ENCODE assay signal across 28 cellular contexts in genomic region chr10:131682271-131682962, GRCh38.
"Had no signal": no experiment of that assay in that cellular context is flagged by ENCODE, and none has a peak within 500 bp of the region (broad histone marks: within the 10 kb centered on the region; RNA-seq: fewer than 3 reads in every experiment).

No MANE protein-coding gene starts in this region.

- FAIRE-seq: astrocyte, bronchial epithelial cell, endometrium, endothelial cell of umbilical vein had no signal

- H3K9me3 ChIP-seq: colonic mucosa, esophagus squamous epithelium had no signal

- H3K4me3 ChIP-seq: colonic mucosa, esophagus squamous epithelium, gastroesophageal sphincter had no signal

- H3K36me3 ChIP-seq: brain microvascular endothelial cell, colonic mucosa, esophagus squamous epithelium, gastroesophageal sphincter, WERI-Rb-1 had no signal

- H3K27me3 ChIP-seq: brain microvascular endothelial cell, colonic mucosa had no signal

- DNase-seq: activated B cell treated with CpG ODN at 0.5 μM for 24 hours; activated CD4-positive, alpha-beta memory T cell treated with anti-CD3 and anti-CD28 coated beads for 36 hours; activated CD4-positive, alpha-beta T cell treated with anti-CD3 and anti-CD28 coated beads for 36 hours; activated CD4-positive, alpha-beta T cell treated with anti-CD3 and anti-CD28 coated beads, Interleukin-2, amount 10 ng/mL, durations not matched to agents 24 days and 14 days; activated CD8-positive, alpha-beta memory T cell treated with anti-CD3 and anti-CD28 coated beads, Interleukin-2, amount 10 ng/mL, durations not matched to agents 7 days and 5 days; activated CD8-positive, alpha-beta memory T cell treated with anti-CD3 and anti-CD28 coated beads, Interleukin-2, amount 50 U/mL, for 4 hours; activated CD8-positive, alpha-beta T cell treated with anti-CD3 and anti-CD28 coated beads, Interleukin-2, amount 10 ng/mL, durations not matched to agents 7 days and 5 days; activated effector memory CD4-positive, alpha-beta T cell treated with anti-CD3 and anti-CD28 coated beads, Interleukin-2, amount 50 U/mL, for 16 hours; activated naive CD4-positive, alpha-beta T cell treated with anti-CD3 and anti-CD28 coated beads for 36 hours; activated naive CD8-positive, alpha-beta T cell treated with anti-CD3 and anti-CD28 coated beads for 36 hours; activated T-cell treated with anti-CD3 and anti-CD28 coated beads, Interleukin-2, amount 50 U/mL, for 1 hour; activated T-cell treated with anti-CD3 and anti-CD28 coated beads, Interleukin-2, amount 50 U/mL, for 48 hours; anterior cingulate cortex; brain microvascular endothelial cell; colonic mucosa; effector CD8-positive, alpha-beta T cell; esophagus squamous epithelium; foreskin melanocyte; T-helper 1 cell; T-helper 17 cell; T1000; WERI-Rb-1 had no signal

- H3K27ac ChIP-seq: brain microvascular endothelial cell, colonic mucosa, epithelial cell of prostate, esophagus squamous epithelium, gastroesophageal sphincter, WERI-Rb-1 had no signal

- H3K4me1 ChIP-seq: colonic mucosa, esophagus squamous epithelium, gastroesophageal sphincter had no signal
